ENCODE assay signal across 21 cellular contexts in the genomic region with DNA sequence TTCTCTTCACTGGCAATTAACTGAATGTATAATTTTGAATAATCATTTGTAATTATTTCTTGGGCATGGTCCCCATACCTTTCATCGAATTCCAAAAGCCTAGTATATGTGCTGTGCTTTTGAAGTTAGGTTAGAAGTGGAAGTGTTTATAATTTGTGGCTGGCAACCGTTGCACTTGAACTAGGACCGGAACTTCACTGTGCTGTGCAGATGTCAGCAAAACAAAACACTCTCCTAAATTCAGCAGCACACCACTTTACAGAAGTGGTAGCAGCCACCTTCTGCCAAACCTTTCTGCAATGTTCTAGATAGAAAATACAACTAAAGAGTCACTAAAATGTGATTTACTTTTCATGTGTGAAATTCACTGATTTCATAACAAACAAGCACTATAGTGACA.
"Had no signal": no experiment of that assay in that cellular context is flagged by ENCODE, and none has a peak within 500 bp of the region (broad histone marks: within the 10 kb centered on the region; RNA-seq: fewer than 3 reads in every experiment).

No MANE protein-coding gene starts in this region.

- ATAC-seq: activated CD8-positive, alpha-beta T cell treated with anti-CD3 and anti-CD28 coated beads for 36 hours; activated naive CD8-positive, alpha-beta T cell treated with anti-CD3 and anti-CD28 coated beads, Interleukin-2, amount 50 U/mL, for 24 hours; foreskin keratinocyte; left lobe of liver had no signal

- H3K36me3 ChIP-seq: brain microvascular endothelial cell, transverse colon, vagina had no signal

- H3K9me3 ChIP-seq: transverse colon, vagina had no signal

- H3K4me1 ChIP-seq: foreskin keratinocyte, transverse colon, vagina had no signal

- H3K27ac ChIP-seq: brain microvascular endothelial cell, coronary artery, foreskin keratinocyte, skin epidermis, transverse colon, vagina had no signal

- DNase-seq: activated CD4-positive, alpha-beta T cell treated with anti-CD3 and anti-CD28 coated beads for 48 hours; activated CD4-positive, CD25-positive, alpha-beta regulatory T cell; activated CD8-positive, alpha-beta T cell treated with anti-CD3 and anti-CD28 coated beads for 36 hours; activated naive CD4-positive, alpha-beta T cell treated with anti-CD3 and anti-CD28 coated beads for 36 hours; activated naive CD8-positive, alpha-beta T cell treated with anti-CD3 and anti-CD28 coated beads, Interleukin-2, amount 50 U/mL, for 24 hours; activated T-cell treated with anti-CD3 and anti-CD28 coated beads, Interleukin-2, amount 50 U/mL, for 24 hours; aorta; brain microvascular endothelial cell; foreskin keratinocyte; hypothalamus; mammary epithelial cell; midbrain; occipital lobe; stimulated activated CD4-positive, alpha-beta T cell treated with anti-CD3 and anti-CD28 coated beads, Interleukin-15, amount 100 ng/mL, for 24 hours; stimulated activated CD4-positive, alpha-beta T cell treated with anti-CD3 and anti-CD28 coated beads, Interleukin-2, amount 100 ng/mL, for 48 hours; T-helper 9 cell; transverse colon had no signal

- H3K4me3 ChIP-seq: coronary artery, skin epidermis, transverse colon, vagina had no signal

- H3K27me3 ChIP-seq: brain microvascular endothelial cell, foreskin keratinocyte, transverse colon, vagina had no signal
